In genomic region chr7:44045226-44046014, GRCh38 we compare ENCODE assay signal across 8 cellular contexts.
DNase-seq lines count a peak whose midpoint lies in the region; ATAC-seq and TF ChIP-seq lines count a peak whose summit lies in the region.

No MANE protein-coding gene starts in this region.

- TF ChIP-seq CTCF in MM.1S (IDR thresholded peaks at IDR 0.05; ENCODE audit: low read length) (no peak), cardiac fibroblast (IDR thresholded peaks at IDR 0.05; ENCODE audit: low read depth, low read length) (no peak)

- DNase-seq in MM.1S (peak; percentile 54), cardiac fibroblast (ENCODE audit: low read depth in 2 of 2) (peak in 1 of 2 donors; percentile 35), kidney glomerular epithelial cell (lab: John Stamatoyannopoulos, UW) (no peak)
- DNase-seq in stimulated activated CD4-positive, alpha-beta T cell treated with anti-CD3 and anti-CD28 coated beads, Interleukin-12 subunit alpha, Interleukin-12 subunit beta, amount 100 ng/mL, for 4 hours = no peak

- peaks cover 25% of the 10 kb centered on the region; the same call in 1 of the 2 replicates for H3F3A ChIP-seq in MM.1S (ENCODE audit: insufficient read depth, low read length)

- no peaks in the 10 kb centered on the region for H3K27me3 ChIP-seq in MM.1S (replicated peaks; ENCODE audit: insufficient read depth, low read length)
- H3K27me3 ChIP-seq in mucosa of rectum (ENCODE audit: control insufficient read depth in 2 of 2, insufficient read depth in 2 of 2, low read length in 2 of 2) = no peaks in the 10 kb centered on the region

- H3K9me3 ChIP-seq in MM.1S (replicated peaks; ENCODE audit: insufficient read depth, low read length) (no peaks in the 10 kb centered on the region), mucosa of rectum (ENCODE audit: control insufficient read depth in 2 of 2, low read length in 2 of 2) (no peaks in the 10 kb centered on the region)

- ATAC-seq in GM18867 (IDR thresholded peaks at IDR 0.05; ENCODE audit: unreplicated experiment) (peak; percentile 5), HG03378 (IDR thresholded peaks at IDR 0.05; ENCODE audit: unreplicated experiment) (no peak), HG03280 (IDR thresholded peaks at IDR 0.05; ENCODE audit: unreplicated experiment) (no peak)

- H3K4me3 ChIP-seq in MM.1S (ENCODE audit: low read length) (peak overlapping the region; percentile 94), cardiac fibroblast (replicated peaks in 1 of 2; ENCODE audit: low read depth in 2 of 2, low read length in 2 of 2) (peak overlapping the region; percentile 90 to 93), mucosa of rectum (ENCODE audit: low read length in 2 of 2) (peak overlapping the region; percentile 93 to 94)

- H3K4me2 ChIP-seq in MM.1S (ENCODE audit: low read depth, low read length) = peak overlapping the region; percentile 81

- peaks cover 23% of the 10 kb centered on the region for H3K4me1 ChIP-seq in MM.1S (ENCODE audit: low read length)
- H3K4me1 ChIP-seq in mucosa of rectum (ENCODE audit: control insufficient read depth in 2 of 2, insufficient read depth in 2 of 2, low read length in 2 of 2) = peaks cover 26 to 29% of the 10 kb centered on the region in 2 donors

- H3K36me3 ChIP-seq in MM.1S (replicated peaks; ENCODE audit: insufficient read depth, low read length) (0 out of 2 replicates have a peak, but pooled peaks cover 4% of the 10 kb centered on the region), mucosa of rectum (ENCODE audit: control insufficient read depth in 2 of 2, insufficient read depth in 2 of 2, low read length in 2 of 2) (peaks cover 15% of the 10 kb centered on the region in 2 donors)

- peaks cover 56% of the 10 kb centered on the region for H3K79me2 ChIP-seq in MM.1S (ENCODE audit: low read length)

- H3K27ac ChIP-seq in MM.1S (ENCODE audit: low read length) (peak overlapping the region; percentile 66; the same call in 1 of the 2 replicates), mucosa of rectum (ENCODE audit: low read depth in 2 of 2, low read length in 2 of 2) (peak overlapping the region; percentile 92)

- peak overlapping the region; percentile 85 for H2AFZ ChIP-seq in MM.1S (ENCODE audit: low read length)

- peak overlapping the region; percentile 90 for H3K9ac ChIP-seq in MM.1S (ENCODE audit: low read length)
- H3K9ac ChIP-seq in mucosa of rectum (ENCODE audit: low read depth in 1 of 2, low read length in 2 of 2) = peak overlapping the region; percentile 92 to 93

- H4K20me1 ChIP-seq in MM.1S (ENCODE audit: insufficient read depth, low read length) = peaks cover 8% of the 10 kb centered on the region; the same call in 1 of the 2 replicates

- no peaks in the 10 kb centered on the region for H3K9me2 ChIP-seq in MM.1S (replicated peaks; ENCODE audit: insufficient read depth, low read length)
